ENCODE assay signal across 1 cellular context in the genomic region with DNA sequence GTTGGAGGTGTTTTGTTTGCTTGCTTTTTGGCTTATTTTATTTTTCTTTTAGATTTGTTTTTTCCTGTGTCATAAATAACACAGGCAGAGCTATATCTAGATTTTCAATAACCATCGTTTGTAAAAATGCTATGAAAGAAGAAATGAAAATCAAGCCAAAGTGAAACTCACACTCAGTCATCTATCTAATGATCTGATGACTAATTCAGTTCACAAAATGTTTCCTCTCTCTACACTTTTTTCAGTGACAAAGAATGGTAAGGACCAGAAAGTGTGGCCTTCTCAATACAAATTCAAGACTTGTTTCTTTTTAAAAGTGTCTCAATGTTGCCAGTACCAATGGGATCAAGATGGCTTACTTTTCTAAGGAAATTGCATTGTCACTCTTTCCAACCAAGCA.
TF ChIP-seq lines count a peak whose summit lies in the region.

No MANE protein-coding gene starts in this region.

TF ChIP-seq in WTC11, 78 proteins besides CTCF, POLR2A, EP300 and RAD21 (continued from another document):
- TF ChIP-seq, protein P1, sequence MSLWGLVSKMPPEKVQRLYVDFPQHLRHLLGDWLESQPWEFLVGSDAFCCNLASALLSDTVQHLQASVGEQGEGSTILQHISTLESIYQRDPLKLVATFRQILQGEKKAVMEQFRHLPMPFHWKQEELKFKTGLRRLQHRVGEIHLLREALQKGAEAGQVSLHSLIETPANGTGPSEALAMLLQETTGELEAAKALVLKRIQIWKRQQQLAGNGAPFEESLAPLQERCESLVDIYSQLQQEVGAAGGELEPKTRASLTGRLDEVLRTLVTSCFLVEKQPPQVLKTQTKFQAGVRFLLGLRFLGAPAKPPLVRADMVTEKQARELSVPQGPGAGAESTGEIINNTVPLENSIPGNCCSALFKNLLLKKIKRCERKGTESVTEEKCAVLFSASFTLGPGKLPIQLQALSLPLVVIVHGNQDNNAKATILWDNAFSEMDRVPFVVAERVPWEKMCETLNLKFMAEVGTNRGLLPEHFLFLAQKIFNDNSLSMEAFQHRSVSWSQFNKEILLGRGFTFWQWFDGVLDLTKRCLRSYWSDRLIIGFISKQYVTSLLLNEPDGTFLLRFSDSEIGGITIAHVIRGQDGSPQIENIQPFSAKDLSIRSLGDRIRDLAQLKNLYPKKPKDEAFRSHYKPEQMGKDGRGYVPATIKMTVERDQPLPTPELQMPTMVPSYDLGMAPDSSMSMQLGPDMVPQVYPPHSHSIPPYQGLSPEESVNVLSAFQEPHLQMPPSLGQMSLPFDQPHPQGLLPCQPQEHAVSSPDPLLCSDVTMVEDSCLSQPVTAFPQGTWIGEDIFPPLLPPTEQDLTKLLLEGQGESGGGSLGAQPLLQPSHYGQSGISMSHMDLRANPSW (CRISPR knock-in tag; conservative IDR thresholded peaks at IDR 0.05; ENCODE audit: low read depth): no peak
- TF ChIP-seq, protein P2, sequence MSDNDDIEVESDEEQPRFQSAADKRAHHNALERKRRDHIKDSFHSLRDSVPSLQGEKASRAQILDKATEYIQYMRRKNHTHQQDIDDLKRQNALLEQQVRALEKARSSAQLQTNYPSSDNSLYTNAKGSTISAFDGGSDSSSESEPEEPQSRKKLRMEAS (CRISPR knock-in tag; IDR thresholded peaks at IDR 0.05): no peak
- TF ChIP-seq, protein P3, sequence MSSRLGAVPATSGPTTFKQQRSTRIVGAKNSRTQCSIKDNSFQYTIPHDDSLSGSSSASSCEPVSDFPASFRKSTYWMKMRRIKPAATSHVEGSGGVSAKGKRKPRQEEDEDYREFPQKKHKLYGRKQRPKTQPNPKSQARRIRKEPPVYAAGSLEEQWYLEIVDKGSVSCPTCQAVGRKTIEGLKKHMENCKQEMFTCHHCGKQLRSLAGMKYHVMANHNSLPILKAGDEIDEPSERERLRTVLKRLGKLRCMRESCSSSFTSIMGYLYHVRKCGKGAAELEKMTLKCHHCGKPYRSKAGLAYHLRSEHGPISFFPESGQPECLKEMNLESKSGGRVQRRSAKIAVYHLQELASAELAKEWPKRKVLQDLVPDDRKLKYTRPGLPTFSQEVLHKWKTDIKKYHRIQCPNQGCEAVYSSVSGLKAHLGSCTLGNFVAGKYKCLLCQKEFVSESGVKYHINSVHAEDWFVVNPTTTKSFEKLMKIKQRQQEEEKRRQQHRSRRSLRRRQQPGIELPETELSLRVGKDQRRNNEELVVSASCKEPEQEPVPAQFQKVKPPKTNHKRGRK (CRISPR knock-in tag; IDR thresholded peaks at IDR 0.05; ENCODE audit: borderline replicate concordance): no peak
- TF ChIP-seq, protein P4, sequence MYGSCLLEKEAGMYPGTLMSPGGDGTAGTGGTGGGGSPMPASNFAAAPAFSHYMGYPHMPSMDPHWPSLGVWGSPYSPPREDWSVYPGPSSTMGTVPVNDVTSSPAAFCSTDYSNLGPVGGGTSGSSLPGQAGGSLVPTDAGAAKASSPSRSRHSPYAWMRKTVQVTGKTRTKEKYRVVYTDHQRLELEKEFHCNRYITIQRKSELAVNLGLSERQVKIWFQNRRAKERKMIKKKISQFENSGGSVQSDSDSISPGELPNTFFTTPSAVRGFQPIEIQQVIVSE (CRISPR knock-in tag; IDR thresholded peaks at IDR 0.05; ENCODE audit: borderline replicate concordance): no peak
- TF ChIP-seq RELA (CRISPR knock-in tag; IDR thresholded peaks at IDR 0.05; ENCODE audit: borderline replicate concordance): no peak
